ENCODE assay signal across 37 cellular contexts in the genomic region with DNA sequence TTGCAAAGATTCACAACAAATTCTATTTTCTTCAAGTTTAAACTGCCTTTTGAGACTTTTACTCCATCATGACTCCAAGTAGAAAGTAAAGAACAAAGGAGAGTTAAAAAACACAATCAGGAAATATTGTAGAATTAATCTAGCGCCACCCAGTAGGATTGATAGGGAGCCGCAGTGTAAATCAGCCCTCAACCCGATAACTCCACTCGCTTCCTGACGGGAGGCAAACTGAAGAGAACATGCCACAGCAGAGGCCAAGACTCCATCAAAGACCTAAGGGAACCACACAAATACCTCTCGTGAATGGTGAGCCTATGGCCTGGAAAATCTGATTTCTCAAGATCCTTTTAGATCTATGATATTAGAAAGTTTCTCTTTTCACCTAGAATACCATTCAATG.
"Had no signal": no experiment of that assay in that cellular context is flagged by ENCODE, and none has a peak within 500 bp of the region (broad histone marks: within the 10 kb centered on the region; RNA-seq: fewer than 3 reads in every experiment).

No MANE protein-coding gene starts in this region.

- H3K9me3 ChIP-seq: adrenal gland, gastrocnemius medialis, heart left ventricle had no signal

- H3K4me3 Mint-ChIP-seq: activated CD4-positive, alpha-beta memory T cell treated with anti-CD3 and anti-CD28 coated beads for 36 hours; activated CD4-positive, alpha-beta T cell treated with anti-CD3 and anti-CD28 coated beads for 36 hours; activated CD4-positive, alpha-beta T cell treated with anti-CD3 and anti-CD28 coated beads, Interleukin-2, amount 10 ng/mL, durations not matched to agents 24 days and 14 days; activated CD8-positive, alpha-beta memory T cell treated with anti-CD3 and anti-CD28 coated beads, Interleukin-2, amount 10 ng/mL, durations not matched to agents 7 days and 5 days; activated CD8-positive, alpha-beta T cell treated with anti-CD3 and anti-CD28 coated beads, Interleukin-2, amount 10 ng/mL, durations not matched to agents 7 days and 5 days; activated naive CD4-positive, alpha-beta T cell treated with anti-CD3 and anti-CD28 coated beads for 36 hours; activated naive CD4-positive, alpha-beta T cell treated with anti-CD3 and anti-CD28 coated beads, Interleukin-2, amount 50 U/mL, for 24 hours; activated naive CD8-positive, alpha-beta T cell treated with anti-CD3 and anti-CD28 coated beads for 36 hours; activated naive CD8-positive, alpha-beta T cell treated with anti-CD3 and anti-CD28 coated beads, Interleukin-2, amount 50 U/mL, for 24 hours; activated T-helper 1 cell treated with anti-CD3 and anti-CD28 coated beads, Interleukin-12 subunit alpha, Interleukin-12 subunit beta, Interleukin-2, Interleukin-4 antibody, amounts not matched to agents 30 ng/mL and 10 ng/mL and 1 ng/mL, durations not matched to agents 14 hours and 24 hours and 36 hours; brain; central memory CD8-positive, alpha-beta T cell; dendritic cell treated with granulocyte-macrophage colony-stimulating factor and Interleukin-4, amounts not matched to agents 40 ng/mL and 50 ng/mL, for 4 days; endodermal cell; T-helper 17 cell; T-helper 2 cell treated with Interferon-gamma antibody and Interleukin-4, amounts not matched to agents 5 μg/mL and 100 μg/mL, for 36 hours had no signal

- H3K27me3 Mint-ChIP-seq: activated naive CD8-positive, alpha-beta T cell treated with anti-CD3 and anti-CD28 coated beads for 36 hours had no signal

- H3K36me3 Mint-ChIP-seq: activated CD4-positive, alpha-beta memory T cell treated with anti-CD3 and anti-CD28 coated beads for 36 hours; activated CD8-positive, alpha-beta memory T cell treated with anti-CD3 and anti-CD28 coated beads, Interleukin-2, amount 10 ng/mL, durations not matched to agents 7 days and 5 days; activated naive CD4-positive, alpha-beta T cell treated with anti-CD3 and anti-CD28 coated beads, Interleukin-2, amount 50 U/mL, for 24 hours; activated naive CD8-positive, alpha-beta T cell treated with anti-CD3 and anti-CD28 coated beads for 36 hours; brain had no signal

- H3K4me1 ChIP-seq: adrenal gland, foreskin keratinocyte, gastrocnemius medialis, heart left ventricle had no signal

- H3K27ac Mint-ChIP-seq: activated CD4-positive, alpha-beta memory T cell treated with anti-CD3 and anti-CD28 coated beads for 36 hours; activated CD4-positive, alpha-beta T cell treated with anti-CD3 and anti-CD28 coated beads for 36 hours; activated CD4-positive, alpha-beta T cell treated with anti-CD3 and anti-CD28 coated beads, Interleukin-2, amount 10 ng/mL, durations not matched to agents 24 days and 14 days; activated CD8-positive, alpha-beta memory T cell treated with anti-CD3 and anti-CD28 coated beads, Interleukin-2, amount 10 ng/mL, durations not matched to agents 7 days and 5 days; activated CD8-positive, alpha-beta T cell treated with anti-CD3 and anti-CD28 coated beads, Interleukin-2, amount 10 ng/mL, durations not matched to agents 7 days and 5 days; activated naive CD4-positive, alpha-beta T cell treated with anti-CD3 and anti-CD28 coated beads for 36 hours; activated naive CD4-positive, alpha-beta T cell treated with anti-CD3 and anti-CD28 coated beads, Interleukin-2, amount 50 U/mL, for 24 hours; activated naive CD8-positive, alpha-beta T cell treated with anti-CD3 and anti-CD28 coated beads for 36 hours; activated naive CD8-positive, alpha-beta T cell treated with anti-CD3 and anti-CD28 coated beads, Interleukin-2, amount 50 U/mL, for 24 hours; activated T-helper 2 cell treated with anti-CD3 and anti-CD28 coated beads, Interferon-gamma antibody, Interleukin-2, Interleukin-4, amounts not matched to agents 10 μg/mL and 5 μg/mL and 100 μg/mL, durations not matched to agents 14 hours and 24 hours and 36 hours; brain; dendritic cell treated with granulocyte-macrophage colony-stimulating factor and Interleukin-4, amounts not matched to agents 40 ng/mL and 50 ng/mL, for 4 days; endodermal cell; T-helper 17 cell; T-helper 2 cell treated with Interferon-gamma antibody and Interleukin-4, amounts not matched to agents 5 μg/mL and 100 μg/mL, for 36 hours had no signal

- H3K4me3 ChIP-seq: adrenal gland, coronary artery, dorsolateral prefrontal cortex, gastrocnemius medialis, heart left ventricle had no signal

- H3K9me3 Mint-ChIP-seq: activated CD4-positive, alpha-beta memory T cell treated with anti-CD3 and anti-CD28 coated beads for 36 hours; activated CD4-positive, alpha-beta T cell treated with anti-CD3 and anti-CD28 coated beads, Interleukin-2, amount 10 ng/mL, durations not matched to agents 24 days and 14 days; activated naive CD4-positive, alpha-beta T cell treated with anti-CD3 and anti-CD28 coated beads for 36 hours; activated naive CD4-positive, alpha-beta T cell treated with anti-CD3 and anti-CD28 coated beads, Interleukin-2, amount 50 U/mL, for 24 hours; activated naive CD8-positive, alpha-beta T cell treated with anti-CD3 and anti-CD28 coated beads for 36 hours; activated naive CD8-positive, alpha-beta T cell treated with anti-CD3 and anti-CD28 coated beads, Interleukin-2, amount 50 U/mL, for 24 hours; activated T-helper 1 cell treated with anti-CD3 and anti-CD28 coated beads, Interleukin-12 subunit alpha, Interleukin-12 subunit beta, Interleukin-2, Interleukin-4 antibody, amounts not matched to agents 30 ng/mL and 10 ng/mL and 1 ng/mL, durations not matched to agents 14 hours and 24 hours and 36 hours; activated T-helper 2 cell treated with anti-CD3 and anti-CD28 coated beads, Interferon-gamma antibody, Interleukin-2, Interleukin-4, amounts not matched to agents 10 μg/mL and 5 μg/mL and 100 μg/mL, durations not matched to agents 14 hours and 24 hours and 36 hours; central memory CD8-positive, alpha-beta T cell; dendritic cell treated with granulocyte-macrophage colony-stimulating factor and Interleukin-4, amounts not matched to agents 40 ng/mL and 50 ng/mL, for 4 days; endodermal cell; T-helper 2 cell treated with Interferon-gamma antibody and Interleukin-4, amounts not matched to agents 5 μg/mL and 100 μg/mL, for 36 hours had no signal

- FAIRE-seq: bronchial epithelial cell had no signal

- H3K27ac ChIP-seq: adrenal gland, coronary artery, dorsolateral prefrontal cortex, foreskin keratinocyte, gastrocnemius medialis, heart left ventricle, WERI-Rb-1 had no signal

- ATAC-seq: activated CD4-positive, alpha-beta T cell treated with anti-CD3 and anti-CD28 coated beads for 36 hours; activated CD8-positive, alpha-beta memory T cell treated with anti-CD3 and anti-CD28 coated beads, Interleukin-2, amount 10 ng/mL, durations not matched to agents 7 days and 5 days; activated CD8-positive, alpha-beta T cell treated with anti-CD3 and anti-CD28 coated beads, Interleukin-2, amount 10 ng/mL, durations not matched to agents 7 days and 5 days; activated naive CD8-positive, alpha-beta T cell treated with anti-CD3 and anti-CD28 coated beads, Interleukin-2, amount 50 U/mL, for 24 hours; esophagus mucosa; gastrocnemius medialis; heart left ventricle; T-helper 17 cell had no signal

- H3K4me1 Mint-ChIP-seq: activated CD4-positive, alpha-beta T cell treated with anti-CD3 and anti-CD28 coated beads for 36 hours; activated CD4-positive, alpha-beta T cell treated with anti-CD3 and anti-CD28 coated beads, Interleukin-2, amount 10 ng/mL, durations not matched to agents 24 days and 14 days; activated CD8-positive, alpha-beta memory T cell treated with anti-CD3 and anti-CD28 coated beads, Interleukin-2, amount 10 ng/mL, durations not matched to agents 7 days and 5 days; activated naive CD4-positive, alpha-beta T cell treated with anti-CD3 and anti-CD28 coated beads, Interleukin-2, amount 50 U/mL, for 24 hours; activated naive CD8-positive, alpha-beta T cell treated with anti-CD3 and anti-CD28 coated beads for 36 hours; activated naive CD8-positive, alpha-beta T cell treated with anti-CD3 and anti-CD28 coated beads, Interleukin-2, amount 50 U/mL, for 24 hours; central memory CD8-positive, alpha-beta T cell; endodermal cell; T-helper 17 cell had no signal

- H3K36me3 ChIP-seq: adrenal gland, gastrocnemius medialis, heart left ventricle, WERI-Rb-1 had no signal

- H3K27me3 ChIP-seq: adrenal gland, dorsolateral prefrontal cortex, gastrocnemius medialis, heart left ventricle had no signal

- DNase-seq: activated CD4-positive, alpha-beta memory T cell treated with anti-CD3 and anti-CD28 coated beads for 36 hours; activated CD4-positive, alpha-beta T cell treated with anti-CD3 and anti-CD28 coated beads for 36 hours; activated CD4-positive, alpha-beta T cell treated with anti-CD3 and anti-CD28 coated beads, Interleukin-2, amount 10 ng/mL, durations not matched to agents 24 days and 14 days; activated CD4-positive, CD25-positive, alpha-beta regulatory T cell; activated CD4-positive, CD25-positive, alpha-beta regulatory T cell treated with anti-CD3 and anti-CD28 coated beads, Interleukin-2, amount 50 U/mL, for 72 hours; activated CD8-positive, alpha-beta memory T cell treated with anti-CD3 and anti-CD28 coated beads, Interleukin-2, amount 10 ng/mL, durations not matched to agents 7 days and 5 days; activated CD8-positive, alpha-beta memory T cell treated with anti-CD3 and anti-CD28 coated beads, Interleukin-2, amount 50 U/mL, for 4 hours; activated CD8-positive, alpha-beta T cell treated with anti-CD3 and anti-CD28 coated beads, Interleukin-2, amount 10 ng/mL, durations not matched to agents 7 days and 5 days; activated effector memory CD4-positive, alpha-beta T cell treated with anti-CD3 and anti-CD28 coated beads, Interleukin-2, amount 50 U/mL, for 16 hours; activated naive CD4-positive, alpha-beta T cell treated with anti-CD3 and anti-CD28 coated beads for 36 hours; activated naive CD8-positive, alpha-beta T cell treated with anti-CD3 and anti-CD28 coated beads for 36 hours; activated naive CD8-positive, alpha-beta T cell treated with anti-CD3 and anti-CD28 coated beads, Interleukin-2, amount 50 U/mL, for 24 hours; activated T-cell treated with anti-CD3 and anti-CD28 coated beads, Interleukin-2, amount 50 U/mL, for 1 hour; activated T-cell treated with anti-CD3 and anti-CD28 coated beads, Interleukin-2, amount 50 U/mL, for 48 hours; adrenal gland; amygdala; aorta; dorsolateral prefrontal cortex; effector memory CD4-positive, alpha-beta T cell; endodermal cell; foreskin keratinocyte; gastrocnemius medialis; glutamatergic neuron; heart left ventricle; T-helper 17 cell; T1000; WERI-Rb-1 had no signal
